ENCODE assay signal across 16 cellular contexts in genomic region chr20:10639762-10640556, GRCh38. TPM values are rescaled to one million over a fixed set of nuclear protein-coding genes. Genes with fewer than 3 reads are reported as not detected.
DNase-seq lines count a peak whose midpoint lies in the region; ATAC-seq and TF ChIP-seq lines count a peak whose summit lies in the region.
"Had no signal": no experiment of that assay in that cellular context is flagged by ENCODE, and none has a peak within 500 bp of the region (broad histone marks: within the 10 kb centered on the region; RNA-seq: fewer than 3 reads in every experiment).

No MANE protein-coding gene starts in this region.

- H3K4me3 Mint-ChIP-seq in nephron progenitor cell: peak overlapping the region; percentile 21
- H3K4me3 Mint-ChIP-seq: T-helper 1 cell treated with Interleukin-12 subunit alpha and Interleukin-12 subunit beta and Interleukin-4 antibody, amounts not matched to agents 30 μg/mL and 1 μg/mL, for 36 hours had no signal

- H3K36me3 Mint-ChIP-seq in nephron progenitor cell (ENCODE audit: low read depth): peaks cover 76% of the 10 kb centered on the region

- H3K4me1 Mint-ChIP-seq in nephron progenitor cell: peaks cover 73% of the 10 kb centered on the region

- no peak overlapping the region for H3K4me3 ChIP-seq in thyroid gland (replicated peaks in 1 of 3)
- H3K4me3 ChIP-seq: left lung had no signal

- peaks cover 36 to 50% of the 10 kb centered on the region in 2 donors for H3K4me1 ChIP-seq in thyroid gland

- WGBS in thyroid gland, 2 donors: 68 to 81% methylated on average over 11 to 17 of the region's 17 CpGs

- no peaks in the 10 kb centered on the region for H3K9me3 Mint-ChIP-seq in nephron progenitor cell
- H3K9me3 Mint-ChIP-seq: T-helper 1 cell treated with Interleukin-12 subunit alpha and Interleukin-12 subunit beta and Interleukin-4 antibody, amounts not matched to agents 30 μg/mL and 1 μg/mL, for 36 hours had no signal

- peak; percentile 0 for ATAC-seq in esophagus mucosa
- no peak for ATAC-seq in HG02678 (IDR thresholded peaks at IDR 0.05; ENCODE audit: unreplicated experiment)
- ATAC-seq: left lung had no signal

- H3K36me3 ChIP-seq in thyroid gland: peaks cover 58 to 60% of the 10 kb centered on the region in 2 donors

- no peaks in the 10 kb centered on the region for H3K27me3 Mint-ChIP-seq in nephron progenitor cell (ENCODE audit: low read depth, poor library complexity)

- no peak for TF ChIP-seq POLR2A in thyroid gland (IDR thresholded peaks at IDR 0.05)

- H3K27ac Mint-ChIP-seq in nephron progenitor cell: peak overlapping the region; percentile 91
- H3K27ac Mint-ChIP-seq: T-helper 1 cell treated with Interleukin-12 subunit alpha and Interleukin-12 subunit beta and Interleukin-4 antibody, amounts not matched to agents 30 μg/mL and 1 μg/mL, for 36 hours had no signal

- H3K9me3 ChIP-seq in thyroid gland: no peaks in the 10 kb centered on the region
- H3K9me3 ChIP-seq: left lung had no signal

- DNase-seq in amygdala (lab: John Stamatoyannopoulos, UW) (peak in 37 of 56 donors; percentile 7 to 73 (median 39)), nephron progenitor cell (no peak), thyroid gland (peak in 1 of 2 donors; percentile 37), NCI-H2196 treated with DMSO at 0.1 percent for 48 hours (lab: John Stamatoyannopoulos, UW; ENCODE audit: unreplicated experiment) (no peak), activated gamma-delta T cell (lab: John Stamatoyannopoulos, UW) (no peak)
- no peak for DNase-seq in activated CD4-positive, alpha-beta T cell treated with anti-CD3 and anti-CD28 coated beads for 4 hours
- DNase-seq: activated CD4-positive, alpha-beta T cell treated with anti-CD3 and anti-CD28 coated beads, Interleukin-2, amount 50 U/mL, for 48 hours; activated gamma-delta T cell treated with Interleukin-2 at 50 U/mL for 16 hours; left lung; NCI-H2081; stimulated activated CD4-positive, alpha-beta T cell treated with anti-CD3 and anti-CD28 coated beads, Interleukin-4, amount 100 ng/mL, for 1 hour; stimulated activated naive CD4-positive, alpha-beta T cell had no signal

- H3K27ac ChIP-seq in thyroid gland: peak overlapping the region; percentile 4 to 35 (median 29)
- H3K27ac ChIP-seq: C4-2B, left lung had no signal

- TF ChIP-seq CTCF in nephron progenitor cell (IDR thresholded peaks at IDR 0.05) (no peak), thyroid gland (IDR thresholded peaks at IDR 0.05) (no peak)

- no peaks in the 10 kb centered on the region for H3K27me3 ChIP-seq in thyroid gland
- H3K27me3 ChIP-seq: left lung had no signal

- intact Hi-C loops in thyroid gland (cut with DNase I): no loop called here

RNA-seq across cellular contexts. Expression of gene JAG1, which starts 33.8 kb away (rescaled TPM):
- total RNA-seq in esophagus mucosa: 118 TPM
- total RNA-seq in thyroid gland: 10 to 100 TPM; 41.2 to 67.9 (median 46.2) TPM

Comparison
In these comparisons a context has a peak if more than half of its experiments do, and no peak if none do; other contexts are left out.
1. DNase-seq: peak in amygdala (37 of 56); none in nephron progenitor cell (single experiment), activated CD4-positive, alpha-beta T cell treated with anti-CD3 and anti-CD28 coated beads for 4 hours (0 of 2), NCI-H2196 treated with DMSO at 0.1 percent for 48 hours (single experiment) and activated gamma-delta T cell (single experiment).